Comparison of ENCODE assay signal across 27 cellular contexts in genomic region chr9:134196911-134197310, GRCh38. TPM values are rescaled to one million over a fixed set of nuclear protein-coding genes. Genes with fewer than 3 reads are reported as not detected.
A peak's percentile ranks its signal among the peaks of the same experiment; 100 is the strongest.
DNase-seq lines count a peak whose midpoint lies in the region; ATAC-seq, FAIRE-seq and TF ChIP-seq lines count a peak whose summit lies in the region.
"Had no signal": no experiment of that assay in that cellular context is flagged by ENCODE, and none has a peak within 500 bp of the region (broad histone marks: within the 10 kb centered on the region; RNA-seq: fewer than 3 reads in every experiment).

No MANE protein-coding gene starts in this region.

- intact Hi-C loops in kidney (cut with DNase I), result no loop called here

- H3K4me1 ChIP-seq in BE2C (no peaks in the 10 kb centered on the region), kidney (ENCODE audit: control insufficient read depth in 1 of 2, insufficient read depth in 1 of 2, low read depth in 1 of 2, low read length in 2 of 2) (peaks cover 0 to 4% of the 10 kb centered on the region in 2 donors), osteoblast (ENCODE audit: insufficient read depth, low read length) (no peaks in the 10 kb centered on the region)
- peaks cover 17% of the 10 kb centered on the region for H3K4me1 ChIP-seq in CD4-positive, CD25-positive, alpha-beta regulatory T cell (ENCODE audit: control insufficient read depth, insufficient read depth, low read length, poor library complexity, severe bottlenecking)
- H3K4me1 ChIP-seq: A549, HAP-1, Peyer's patch, SJCRH30 had no signal

- peak overlapping the region in 2 of 4 donors; percentile 5 to 38 for H3K4me3 Mint-ChIP-seq in CD4-positive, CD25-positive, alpha-beta regulatory T cell
- H3K4me3 Mint-ChIP-seq: GM23338 had no signal

- H3K4me3 ChIP-seq in BE2C (ENCODE audit: low read depth, low read length) (no peak overlapping the region), kidney (ENCODE audit: low read length in 2 of 2) (no peak overlapping the region), osteoblast (ENCODE audit: insufficient read depth, low read length) (no peak overlapping the region)
- no peak overlapping the region for H3K4me3 ChIP-seq in CD4-positive, CD25-positive, alpha-beta regulatory T cell (ENCODE audit: low read depth, low read length)
- H3K4me3 ChIP-seq: A549, GM23338, HAP-1, Peyer's patch, SJCRH30 had no signal

- H3K36me3 ChIP-seq in BE2C (no peaks in the 10 kb centered on the region), kidney (ENCODE audit: control insufficient read depth in 1 of 2, insufficient read depth in 2 of 2, low read length in 2 of 2) (no peaks in the 10 kb centered on the region), osteoblast (ENCODE audit: insufficient read depth, low read length) (no peaks in the 10 kb centered on the region)
- H3K36me3 ChIP-seq in CD4-positive, CD25-positive, alpha-beta regulatory T cell (ENCODE audit: control insufficient read depth, insufficient read depth, low read length), result no peaks in the 10 kb centered on the region
- H3K36me3 ChIP-seq: HAP-1, Peyer's patch, SJCRH30 had no signal

- no peaks in the 10 kb centered on the region for H3K36me3 Mint-ChIP-seq in CD4-positive, CD25-positive, alpha-beta regulatory T cell
- H3K36me3 Mint-ChIP-seq: CD8-positive, alpha-beta memory T cell had no signal

- DNase-seq in BE2C (peak; percentile 0), kidney (peak; percentile 28), osteoblast (ENCODE audit: insufficient read length, low spot score, missing footprints) (peak; percentile 22), NCI-H2171 (lab: John Stamatoyannopoulos, UW) (no peak), dermis blood vessel endothelial cell (no peak), ACHN (no peak)
- no peak for DNase-seq in CD4-positive, CD25-positive, alpha-beta regulatory T cell
- DNase-seq: C1 segment of cervical spinal cord, Calu3, DMS153, KG1, NCI-H1105 treated with DMSO at 0.1 percent for 48 hours, NCI-H2029 treated with DMSO at 0.1 percent for 48 hours, NCI-H345, NCI-H524 treated with DMSO at 0.1 percent for 48 hours, NCI-H82, Peyer's patch, SJCRH30 had no signal

- TF ChIP-seq CTCF in BE2C (IDR thresholded peaks at IDR 0.05; ENCODE audit: low read depth, low read length) (no peak), kidney (IDR thresholded peaks at IDR 0.05; ENCODE audit: borderline replicate concordance, extremely low read depth, insufficient read depth) (no peak), osteoblast (IDR thresholded peaks at IDR 0.05; ENCODE audit: extremely low read depth, low read depth, low read length) (no peak)

- no peaks in the 10 kb centered on the region for H3K27me3 ChIP-seq in BE2C
- no peaks in the 10 kb centered on the region for H3K27me3 ChIP-seq in CD4-positive, CD25-positive, alpha-beta regulatory T cell (ENCODE audit: control insufficient read depth, insufficient read depth, low read length)
- H3K27me3 ChIP-seq in osteoblast (ENCODE audit: insufficient read depth, low read length), result peaks cover 14% of the 10 kb centered on the region
- H3K27me3 ChIP-seq: Peyer's patch had no signal

- H3K9ac ChIP-seq in kidney (ENCODE audit: low read length in 2 of 2), result no peak overlapping the region

- peaks cover 6 to 37% (median 21%) of the 10 kb centered on the region in 4 donors for H3K4me1 Mint-ChIP-seq in CD4-positive, CD25-positive, alpha-beta regulatory T cell
- H3K4me1 Mint-ChIP-seq: GM23338 had no signal

- no peak overlapping the region for H2AFZ ChIP-seq in osteoblast (ENCODE audit: low read length)
- H2AFZ ChIP-seq: GM23338 had no signal

- FAIRE-seq in kidney (lab: Jason Lieb, UNC), result no peak
- FAIRE-seq: A549, G401.6, GM12892 had no signal

- peak overlapping the region in 2 of 3 donors; percentile 28 to 54 for H3K27ac Mint-ChIP-seq in CD4-positive, CD25-positive, alpha-beta regulatory T cell
- H3K27ac Mint-ChIP-seq: GM23338 had no signal

- no peak overlapping the region for H3K4me2 ChIP-seq in osteoblast (ENCODE audit: insufficient read depth, low read length)
- H3K4me2 ChIP-seq: A549, GM23338 had no signal

- in situ Hi-C loops in ACHN (cut with HindIII; ENCODE audit: low pct_ligation_motif_present, low pct_unique_long_range_greater_than_20kb, low sequenced_read_pairs), result loop anchor here (25.0 kb wide), 1 partner anchor 240 kb away; no protein-coding TSS in a partner anchor

- no peak for ATAC-seq in CD4-positive, CD25-positive, alpha-beta regulatory T cell (ENCODE audit: low read depth in 2 of 2)
- no peak for ATAC-seq in GM19455 (IDR thresholded peaks at IDR 0.05; ENCODE audit: unreplicated experiment)
- ATAC-seq: A549, GM23338 had no signal

- H3K9me3 ChIP-seq in BE2C (no peaks in the 10 kb centered on the region), kidney (ENCODE audit: control insufficient read depth in 1 of 2, low read length in 2 of 2) (peaks cover 0 to 5% of the 10 kb centered on the region in 2 donors), osteoblast (ENCODE audit: low read depth, low read length) (no peaks in the 10 kb centered on the region)
- H3K9me3 ChIP-seq in CD4-positive, CD25-positive, alpha-beta regulatory T cell (ENCODE audit: control insufficient read depth in 2 of 2, low read length in 2 of 2), result no peaks in the 10 kb centered on the region
- H3K9me3 ChIP-seq: HAP-1, Peyer's patch, SJCRH30 had no signal

- peaks cover 0 to 3% (median 0%) of the 10 kb centered on the region in 7 donors for H3K9me3 Mint-ChIP-seq in CD4-positive, CD25-positive, alpha-beta regulatory T cell
- H3K9me3 Mint-ChIP-seq: GM23338 had no signal

- H3K27me3 Mint-ChIP-seq in CD4-positive, CD25-positive, alpha-beta regulatory T cell, result no peaks in the 10 kb centered on the region

- no peak overlapping the region for H3K27ac ChIP-seq in CD4-positive, CD25-positive, alpha-beta regulatory T cell (ENCODE audit: insufficient read depth, low read length, poor library complexity, severe bottlenecking)
- H3K27ac ChIP-seq in kidney (ENCODE audit: low read depth in 2 of 2, low read length in 2 of 2) (no peak overlapping the region), osteoblast (ENCODE audit: low read depth, low read length) (no peak overlapping the region)
- H3K27ac ChIP-seq: A549, Peyer's patch, SJCRH30 had no signal

- no peaks in the 10 kb centered on the region for H3K79me2 ChIP-seq in osteoblast (ENCODE audit: insufficient read depth, low read length)

- H4K20me1 ChIP-seq in osteoblast (ENCODE audit: insufficient read depth, low read length), result no peaks in the 10 kb centered on the region

RNA-seq across cellular contexts. Expression of gene RNU6ATAC, which starts 32.5 kb away (rescaled TPM):
- 32.9 TPM for polyA plus RNA-seq in BE2C (2012; ENCODE audit: insufficient read depth, insufficient read length, low read depth)
- 106 TPM for total RNA-seq in CD4-positive, CD25-positive, alpha-beta regulatory T cell
- polyA plus RNA-seq in CD4-positive, CD25-positive, alpha-beta regulatory T cell, result not detected
- total RNA-seq in kidney (232 TPM), osteoblast (not detected in 2 replicates), dermis blood vessel endothelial cell (not detected in 2 replicates)
- not detected for polyA plus RNA-seq in kidney (ENCODE audit: insufficient read depth, low read depth, low replicate concordance)
- total RNA-seq: Daoy, GM23338, HT1080, Peyer's patch, SJCRH30 had no signal
- polyA plus RNA-seq: A549; CD8-positive, alpha-beta memory T cell; GM23338 had no signal

Comparison
In these comparisons a context has a peak if more than half of its experiments do, and no peak if none do; other contexts are left out.
1. DNase-seq: peak in BE2C (single experiment), kidney (single experiment) and osteoblast (single experiment); none in CD4-positive, CD25-positive, alpha-beta regulatory T cell (0 of 3), NCI-H2171 (single experiment), dermis blood vessel endothelial cell (single experiment) and ACHN (single experiment).
2. RNA of gene RNU6ATAC, which starts 32.5 kb away (total RNA-seq): 232 TPM in kidney (single experiment) and 106 TPM in CD4-positive, CD25-positive, alpha-beta regulatory T cell (single experiment); not detected in osteoblast and not detected in dermis blood vessel endothelial cell; every median in the first group is over 100 times any median in the second.